ENCODE assay signal across 8 cellular contexts in genomic region chr22:26590525-26590858, GRCh38. TPM values are rescaled to one million over a fixed set of nuclear protein-coding genes. Genes with fewer than 3 reads are reported as not detected.
A peak's percentile ranks its signal among the peaks of the same experiment; 100 is the strongest.
DNase-seq lines count a peak whose midpoint lies in the region; TF ChIP-seq lines count a peak whose summit lies in the region.

No MANE protein-coding gene starts in this region.

- H3K36me3 ChIP-seq in Loucy (ENCODE audit: insufficient read depth, low read length) (no peaks in the 10 kb centered on the region), mesendoderm (ENCODE audit: control insufficient read depth, insufficient read depth, low read length) (no peaks in the 10 kb centered on the region)

- no peak overlapping the region for H3K4ac ChIP-seq in mesendoderm (ENCODE audit: low read depth, low read length)

- peak; percentile 36 for DNase-seq in AG20443 (ENCODE audit: low spot score)
- DNase-seq in central memory CD4-positive, alpha-beta T cell = peak; percentile 13
- no peak for DNase-seq in mesendoderm
- no peak for DNase-seq in COR-L47 (lab: John Stamatoyannopoulos, UW)
- DNase-seq in NCI-H1694 treated with DMSO at 0.1 percent for 48 hours (lab: John Stamatoyannopoulos, UW) = no peak
- no peak for DNase-seq in GDM1 (lab: John Stamatoyannopoulos, UW)
- DNase-seq in NCI-H1105 treated with DMSO at 0.1 percent for 48 hours (lab: John Stamatoyannopoulos, UW) = no peak

- no peak overlapping the region for H2AK5ac ChIP-seq in mesendoderm (ENCODE audit: low read length)

- WGBS in mesendoderm (ENCODE audit: extremely low coverage, insufficient coverage, low lambda C conversion rate) = no CpG with 5 or more reads among the region's 5 CpGs

- no peak overlapping the region for H2BK5ac ChIP-seq in mesendoderm (ENCODE audit: low read length)

- peak overlapping the region; percentile 40 for H3K56ac ChIP-seq in mesendoderm (ENCODE audit: low read length)

- no peaks in the 10 kb centered on the region for H3K9me2 ChIP-seq in Loucy (replicated peaks; ENCODE audit: low read depth, low read length)

- H4K20me1 ChIP-seq in Loucy (ENCODE audit: insufficient read depth, low read length, poor library complexity, severe bottlenecking) = peaks cover 6% of the 10 kb centered on the region

- H4K8ac ChIP-seq in mesendoderm (ENCODE audit: low read depth, low read length) = no peak overlapping the region

- no peak overlapping the region for H3K18ac ChIP-seq in mesendoderm (ENCODE audit: low read length)

- H3K4me2 ChIP-seq in Loucy (ENCODE audit: low read depth, low read length, poor library complexity, severe bottlenecking) (peak overlapping the region; percentile 75), mesendoderm (ENCODE audit: low read length) (peak overlapping the region; percentile 17)

- peak overlapping the region; percentile 78 for H2AFZ ChIP-seq in Loucy (ENCODE audit: low read length)

- H3K27ac ChIP-seq in mesendoderm (ENCODE audit: low read depth, low read length) = no peak overlapping the region

- no peaks in the 10 kb centered on the region for H3K27me3 ChIP-seq in Loucy (ENCODE audit: insufficient read depth, low read length, poor library complexity, severe bottlenecking)
- no peaks in the 10 kb centered on the region for H3K27me3 ChIP-seq in mesendoderm (ENCODE audit: insufficient read depth, low read length, poor library complexity)

- no peak for TF ChIP-seq CTCF in Loucy (conservative IDR thresholded peaks at IDR 0.05; ENCODE audit: low read length)

- 0 out of 2 replicates have a peak, but pooled peaks cover 3% of the 10 kb centered on the region for H3F3A ChIP-seq in Loucy (ENCODE audit: low read depth)

- peak overlapping the region; percentile 84 for H3K4me3 ChIP-seq in Loucy (ENCODE audit: low read length, poor library complexity, severe bottlenecking)
- no peak overlapping the region for H3K4me3 ChIP-seq in mesendoderm (ENCODE audit: low read length)

- H3K79me1 ChIP-seq in mesendoderm (ENCODE audit: low read length) = peaks cover 5% of the 10 kb centered on the region

- H3K9ac ChIP-seq in Loucy (ENCODE audit: low read depth, low read length, poor library complexity, severe bottlenecking) = peak overlapping the region; percentile 78
- peak overlapping the region; percentile 23 for H3K9ac ChIP-seq in mesendoderm (ENCODE audit: low read length)

- H3K23ac ChIP-seq in mesendoderm (ENCODE audit: low read length) = no peak overlapping the region

- H2BK120ac ChIP-seq in mesendoderm (ENCODE audit: low read depth, low read length) = no peak overlapping the region

- no peak overlapping the region for H4K5ac ChIP-seq in mesendoderm (ENCODE audit: low read length)

- H3K9me3 ChIP-seq in Loucy (ENCODE audit: insufficient read depth, low read depth, low read length) = no peaks in the 10 kb centered on the region

- H3K79me2 ChIP-seq in Loucy (ENCODE audit: insufficient read depth, low read length) (peaks cover 19% of the 10 kb centered on the region), mesendoderm (ENCODE audit: control insufficient read depth, insufficient read depth, low read length) (peaks cover 40% of the 10 kb centered on the region)

- H3K4me1 ChIP-seq in Loucy (ENCODE audit: insufficient read depth, low read length, poor library complexity, severe bottlenecking) (peaks cover 48% of the 10 kb centered on the region), mesendoderm (ENCODE audit: control insufficient read depth, low read depth, low read length) (peaks cover 3% of the 10 kb centered on the region)

- H2BK15ac ChIP-seq in mesendoderm (replicated peaks; ENCODE audit: low read depth) = no peak overlapping the region

RNA-seq across cellular contexts. Expression of gene TPST2, which starts 0.6 kb away (rescaled TPM):
- polyA plus RNA-seq in mesendoderm (2013, experiment 1 of 2) = 60.8 TPM
- 59.3 TPM for polyA plus RNA-seq in mesendoderm (2013, experiment 2 of 2)

RNA-seq across cellular contexts. Expression of gene CRYBB1, which starts 27.3 kb away (rescaled TPM):
- polyA plus RNA-seq in mesendoderm (2013, experiment 1 of 2) = 7.3 TPM
- 7.5 TPM for polyA plus RNA-seq in mesendoderm (2013, experiment 2 of 2)

RNA-seq across cellular contexts. Expression of gene CRYBA4, which starts 31.3 kb away (rescaled TPM):
- polyA plus RNA-seq in mesendoderm (2013, experiment 1 of 2) = 0.72 TPM
- 0.60 TPM for polyA plus RNA-seq in mesendoderm (2013, experiment 2 of 2)

Comparison
In these comparisons a context has a peak if more than half of its experiments do, and no peak if none do; other contexts are left out.
1. DNase-seq: peak in AG20443 (single experiment) and central memory CD4-positive, alpha-beta T cell (single experiment); none in mesendoderm (single experiment), COR-L47 (single experiment), NCI-H1694 treated with DMSO at 0.1 percent for 48 hours (single experiment), GDM1 (single experiment) and NCI-H1105 treated with DMSO at 0.1 percent for 48 hours (single experiment).